Comparison of ENCODE assay signal across 8 cellular contexts in the genomic region with DNA sequence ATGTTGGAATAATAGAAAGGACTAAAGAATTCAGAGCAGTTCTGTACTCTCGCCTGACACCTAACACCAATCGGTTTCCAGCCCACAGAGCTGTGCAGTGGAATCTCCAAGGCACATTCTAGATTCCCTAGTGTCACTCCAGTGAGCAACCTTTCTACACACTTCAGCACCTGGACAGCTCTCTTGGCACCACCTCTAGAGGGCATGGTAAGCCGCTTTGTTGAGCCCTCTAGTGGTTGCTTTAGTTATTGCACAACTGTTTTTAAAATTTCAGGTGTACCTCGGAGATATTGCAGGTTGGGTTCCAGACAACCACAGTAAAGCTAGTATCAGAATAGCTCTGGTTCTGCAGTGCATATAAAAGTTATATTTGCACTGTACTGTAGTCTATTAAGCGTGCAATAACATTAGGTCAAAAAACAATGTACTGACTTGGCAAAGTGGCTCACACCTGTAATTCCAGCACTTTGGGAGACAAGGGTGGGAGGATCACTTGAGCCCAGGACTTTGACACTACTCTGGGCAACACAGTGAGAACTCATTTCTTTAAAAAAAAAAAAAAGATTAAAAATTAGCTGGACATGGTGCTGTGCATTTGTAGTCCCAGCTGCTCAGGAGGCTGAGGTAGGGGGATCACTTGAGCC. TPM values are rescaled to one million over a fixed set of nuclear protein-coding genes. Genes with fewer than 3 reads are reported as not detected.
A peak's percentile ranks its signal among the peaks of the same experiment; 100 is the strongest.
DNase-seq lines count a peak whose midpoint lies in the region; ATAC-seq, FAIRE-seq and TF ChIP-seq lines count a peak whose summit lies in the region.

No MANE protein-coding gene starts in this region.

- H3K4me2 ChIP-seq in endothelial cell of umbilical vein (ENCODE audit: insufficient read depth, low read length): no peak overlapping the region

- intact Hi-C loops in endothelial cell of umbilical vein (cut with micrococcal nuclease): loop anchor here (1.0 kb wide), 3 partner anchors 26 to 154 kb away; a partner anchor contains a TSS

- POLR2A ChIA-PET in endothelial cell of umbilical vein (lab: Charles Lee): no interaction called here

- H2AFZ ChIP-seq in endothelial cell of umbilical vein (ENCODE audit: low read depth, low read length): no peak overlapping the region

- peak; percentile 86 for ATAC-seq in GM21360 (IDR thresholded peaks at IDR 0.05; ENCODE audit: unreplicated experiment)

- no peaks in the 10 kb centered on the region for H3K9me1 ChIP-seq in endothelial cell of umbilical vein (replicated peaks; ENCODE audit: control insufficient read depth, extremely low read depth, insufficient read depth, low read length)

- FAIRE-seq in D721Med (lab: Jason Lieb, UNC) (peak; percentile 79), endothelial cell of umbilical vein (lab: Jason Lieb, UNC) (peak; percentile 86)

- H3K79me2 ChIP-seq in endothelial cell of umbilical vein (ENCODE audit: control insufficient read depth, insufficient read depth, low read length): no peaks in the 10 kb centered on the region

- no peaks in the 10 kb centered on the region for H3K4me1 ChIP-seq in endothelial cell of umbilical vein (ENCODE audit: control insufficient read depth, extremely low read depth, insufficient read depth, low read length)

- TF ChIP-seq POLR2A in endothelial cell of umbilical vein (IDR thresholded peaks at IDR 0.05; ENCODE audit: low read depth, low read length): no peak

- CTCF ChIA-PET in endothelial cell of umbilical vein (lab: Charles Lee): interaction anchor here (0.5 to 2.5 kb wide), 31 partner anchors 10 to 1664 kb away, joined by 3 to 62 read pairs (median 4); no protein-coding TSS in a partner anchor

- H3K9ac ChIP-seq in endothelial cell of umbilical vein (replicated peaks; ENCODE audit: extremely low read depth, insufficient read depth, low read length): no peak overlapping the region

- no peaks in the 10 kb centered on the region for H3K9me3 ChIP-seq in endothelial cell of umbilical vein (replicated peaks; ENCODE audit: control insufficient read depth, insufficient read depth, low read length)

- H3K4me3 ChIP-seq in HL-60 (replicated peaks; ENCODE audit: insufficient read depth, low read length): no peak overlapping the region
- no peak overlapping the region for H3K4me3 ChIP-seq in endothelial cell of umbilical vein (replicated peaks in 1 of 3; ENCODE audit: insufficient read depth in 1 of 3, low read depth in 1 of 3, low read length in 3 of 3)

- peak; percentile 98 for TF ChIP-seq CTCF in D721Med (IDR thresholded peaks at IDR 0.05; ENCODE audit: insufficient read depth, missing control alignments)
- TF ChIP-seq CTCF in HL-60 (IDR thresholded peaks at IDR 0.05; ENCODE audit: insufficient read depth, low read length): peak; percentile 92
- TF ChIP-seq CTCF in endothelial cell of umbilical vein (IDR thresholded peaks at IDR 0.05; ENCODE audit: extremely low read depth in 1 of 2, insufficient read depth in 1 of 2, low read depth in 1 of 2, low read length in 2 of 2): peak; percentile 90

- H3K27ac ChIP-seq in HL-60 (replicated peaks) (no peak overlapping the region), endothelial cell of umbilical vein (ENCODE audit: insufficient read depth, low read depth, low read length) (no peak overlapping the region)

- H3K27me3 ChIP-seq in HL-60 (ENCODE audit: insufficient read depth, poor library complexity, severe bottlenecking) (no peaks in the 10 kb centered on the region), endothelial cell of umbilical vein (ENCODE audit: control insufficient read depth in 2 of 2, insufficient read depth in 2 of 2, low read length in 2 of 2) (peaks cover 2% of the 10 kb centered on the region in 2 experiments)

- no peaks in the 10 kb centered on the region for H3K36me3 ChIP-seq in endothelial cell of umbilical vein (ENCODE audit: control insufficient read depth in 2 of 2, extremely low read depth in 1 of 2, insufficient read depth in 2 of 2, low read length in 2 of 2)

- dilution Hi-C loops in endothelial cell of umbilical vein (cut with MboI; ENCODE audit: extremely low pct_ligation_motif_present, low sequenced_read_pairs): no loop called here

- no peaks in the 10 kb centered on the region for H4K20me1 ChIP-seq in endothelial cell of umbilical vein (replicated peaks; ENCODE audit: control insufficient read depth, extremely low read depth, insufficient read depth, low read length)

- DNase-seq in D721Med (ENCODE audit: insufficient read length, low spot score): peak; percentile 75
- peak; percentile 41 to 75 for DNase-seq in HL-60 (ENCODE audit: low read depth in 1 of 2, low spot score in 1 of 2)
- DNase-seq in NOMO-1 treated with dmso at 0.1 percent for 144 hours (lab: John Stamatoyannopoulos, UW; ENCODE audit: unreplicated experiment): peak; percentile 79
- peak; percentile 5 to 38 (median 10) for DNase-seq in activated CD8-positive, alpha-beta memory T cell treated with anti-CD3 and anti-CD28 coated beads for 48 hours (ENCODE audit: low read depth in 2 of 3, low spot score in 2 of 3)
- peak; percentile 71 for DNase-seq in endothelial cell of umbilical vein (ENCODE audit: low read depth, low spot score)
- DNase-seq in myocyte (ENCODE audit: low read depth): peak; percentile 90
- peak; percentile 35 to 50 for DNase-seq in stimulated activated CD8-positive, alpha-beta memory T cell treated with anti-CD3 and anti-CD28 coated beads, Interleukin-7, amount 100 ng/mL, for 4 hours (ENCODE audit: low read depth in 2 of 2)

- no TSS peak for BruUV-seq in endothelial cell of umbilical vein (replicated peaks; lab: Mats Ljungman, UMichigan)

TF ChIP-seq in endothelial cell of umbilical vein, 7 proteins besides CTCF, POLR2A, EP300 and RAD21:
- TF ChIP-seq, protein P1, sequence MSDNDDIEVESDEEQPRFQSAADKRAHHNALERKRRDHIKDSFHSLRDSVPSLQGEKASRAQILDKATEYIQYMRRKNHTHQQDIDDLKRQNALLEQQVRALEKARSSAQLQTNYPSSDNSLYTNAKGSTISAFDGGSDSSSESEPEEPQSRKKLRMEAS (IDR thresholded peaks at IDR 0.05; ENCODE audit: insufficient read depth, insufficient read length): no peak
- TF ChIP-seq EZH2 (IDR thresholded peaks at IDR 0.05; ENCODE audit: borderline replicate concordance, low read depth, low read length, severe bottlenecking) (no peak), JUN (IDR thresholded peaks at IDR 0.05; ENCODE audit: borderline replicate concordance, insufficient read depth, insufficient read length, low read depth) (no peak), MYC (IDR thresholded peaks at IDR 0.05; ENCODE audit: low read depth, low read length) (no peak), FOS (IDR thresholded peaks at IDR 0.05; ENCODE audit: borderline replicate concordance, insufficient read depth, low read length) (no peak), GATA2 (IDR thresholded peaks at IDR 0.05; ENCODE audit: insufficient read depth, insufficient read length, low read depth, low read length) (no peak), POLR2AphosphoS5 (IDR thresholded peaks at IDR 0.05; ENCODE audit: insufficient read depth, low read depth, low read length) (no peak)

RNA-seq across cellular contexts. Expression of a gene that starts 26.5 kb away (rescaled TPM):
- 15.5 and 17.8 TPM in 2 replicates for total RNA-seq in endothelial cell of umbilical vein
- polyA plus RNA-seq in endothelial cell of umbilical vein: 4.9 and 5.6 TPM in 2 replicates
- polyA plus RNA-seq in endothelial cell of umbilical vein (2011; cell fraction: cytosol; rRNA removed): 4.6 and 5.0 TPM in 2 replicates
- 17.9 and 19.8 TPM in 2 replicates for polyA plus RNA-seq in endothelial cell of umbilical vein (2011; cell fraction: nucleus; rRNA removed)
- 6.2 and 6.6 TPM in 2 replicates for polyA plus RNA-seq in endothelial cell of umbilical vein (2012)
- polyA minus RNA-seq in endothelial cell of umbilical vein: 46.8 and 63.1 TPM in 2 replicates
- not detected for polyA minus RNA-seq in endothelial cell of umbilical vein (2011; cell fraction: cytosol; rRNA and poly(A)+ RNA removed)
- 112 and 168 TPM in 2 replicates for polyA minus RNA-seq in endothelial cell of umbilical vein (2011; cell fraction: nucleus; rRNA and poly(A)+ RNA removed)
- 0.32 and 0.36 TPM in 2 replicates for total RNA-seq in myocyte
- polyA plus RNA-seq in myocyte (2012): 1.3 TPM

Comparison
In these comparisons a context has a peak if more than half of its experiments do, and no peak if none do; other contexts are left out.
1. DNase-seq: peak in every context shown above with its lines; median percentile 90 in myocyte; 79 in NOMO-1 treated with dmso at 0.1 percent for 144 hours; 75 in D721Med; 71 in endothelial cell of umbilical vein; 58 in HL-60; 42 in stimulated activated CD8-positive, alpha-beta memory T cell treated with anti-CD3 and anti-CD28 coated beads, Interleukin-7, amount 100 ng/mL, for 4 hours; 10 in activated CD8-positive, alpha-beta memory T cell treated with anti-CD3 and anti-CD28 coated beads for 48 hours.
2. RNA of a gene that starts 26.5 kb away (total RNA-seq): 15.5 to 17.8 TPM in endothelial cell of umbilical vein; 0.32 to 0.36 TPM in myocyte; every median in the first group is over 10 times any median in the second.
3. Peak in every context shown above with its lines, with median percentiles within 50 percentile points of each other: CTCF ChIP-seq.